ENCODE assay signal across 13 cellular contexts in the genomic region with DNA sequence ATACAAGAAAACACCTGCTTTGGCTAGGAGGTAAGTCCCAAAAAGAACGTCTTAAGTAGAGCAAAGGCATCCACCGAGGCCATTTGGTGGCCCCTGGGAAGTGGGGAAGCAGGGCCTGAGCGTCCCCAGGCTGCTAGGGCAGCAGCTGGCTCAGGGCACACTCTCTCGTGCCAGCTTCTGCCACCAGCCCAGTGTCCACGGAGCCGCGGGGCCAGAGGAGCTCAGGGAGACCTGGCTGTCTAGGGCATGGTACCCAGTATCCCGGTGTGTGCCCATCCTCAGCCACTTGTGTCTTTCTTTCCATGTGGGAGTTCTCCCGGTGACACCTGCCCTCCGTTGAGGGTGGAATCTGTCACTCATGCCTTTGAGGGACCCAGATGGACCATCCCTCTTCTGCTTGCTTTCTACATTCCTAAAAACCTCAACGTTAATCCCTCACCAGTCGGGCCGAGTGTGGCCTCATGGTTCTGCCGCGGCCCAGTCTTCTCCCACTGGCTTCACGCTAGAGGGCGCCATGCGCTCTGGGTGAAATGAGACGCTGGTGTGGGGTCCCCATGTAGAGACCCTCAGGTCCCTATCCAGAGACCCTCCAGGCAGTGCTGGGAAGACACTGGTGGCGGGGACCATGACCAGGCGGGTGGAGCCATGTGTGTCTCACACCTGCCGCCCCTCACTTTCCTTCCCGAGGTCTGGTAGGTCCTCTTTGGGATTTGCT. TPM values are rescaled to one million over a fixed set of nuclear protein-coding genes. Genes with fewer than 3 reads are reported as not detected.
A peak's percentile ranks its signal among the peaks of the same experiment; 100 is the strongest.
DNase-seq lines count a peak whose midpoint lies in the region; ATAC-seq and TF ChIP-seq lines count a peak whose summit lies in the region.
"Had no signal": no experiment of that assay in that cellular context is flagged by ENCODE, and none has a peak within 500 bp of the region (broad histone marks: within the 10 kb centered on the region; RNA-seq: fewer than 3 reads in every experiment).

No MANE protein-coding gene starts in this region.

- peak; percentile 21 for TF ChIP-seq CTCF in cardiac fibroblast (IDR thresholded peaks at IDR 0.05; ENCODE audit: low read depth, low read length)
- no peak for TF ChIP-seq CTCF in gastrocnemius medialis (IDR thresholded peaks at IDR 0.05 in 4 of 5, conservative IDR thresholded peaks at IDR 0.05 in 1 of 5)

- no peaks in the 10 kb centered on the region for H3K27me3 ChIP-seq in right cardiac atrium (ENCODE audit: control insufficient read depth, insufficient read depth)
- H3K27me3 ChIP-seq in muscle layer of colon (ENCODE audit: control insufficient read depth in 1 of 2, insufficient read depth in 2 of 2, low read length in 2 of 2): no peaks in the 10 kb centered on the region
- no peaks in the 10 kb centered on the region for H3K27me3 ChIP-seq in gastrocnemius medialis
- no peaks in the 10 kb centered on the region for H3K27me3 ChIP-seq in naive thymus-derived CD4-positive, alpha-beta T cell (ENCODE audit: control insufficient read depth in 2 of 2, insufficient read depth in 2 of 2, low read length in 2 of 2)
- H3K27me3 ChIP-seq: left lung had no signal

- H3K27me3 Mint-ChIP-seq in naive thymus-derived CD4-positive, alpha-beta T cell: no peaks in the 10 kb centered on the region
- H3K27me3 Mint-ChIP-seq: activated CD4-positive, alpha-beta T cell treated with anti-CD3 and anti-CD28 coated beads, Interleukin-2, amount 10 ng/mL, durations not matched to agents 7 days and 5 days had no signal

- 83% methylated on average over 23 of the region's 23 CpGs for WGBS in right cardiac atrium

- H3K27ac Mint-ChIP-seq in naive thymus-derived CD4-positive, alpha-beta T cell: peak overlapping the region in 1 of 9 donors; percentile 43
- H3K27ac Mint-ChIP-seq: activated CD4-positive, alpha-beta T cell treated with anti-CD3 and anti-CD28 coated beads, Interleukin-2, amount 10 ng/mL, durations not matched to agents 7 days and 5 days had no signal

- TF ChIP-seq POLR2A in gastrocnemius medialis (IDR thresholded peaks at IDR 0.05): no peak

- H3K4me3 ChIP-seq in right cardiac atrium (ENCODE audit: low read length) (no peak overlapping the region), cardiac fibroblast (replicated peaks in 1 of 2; ENCODE audit: low read depth in 2 of 2, low read length in 2 of 2) (no peak overlapping the region), muscle layer of colon (ENCODE audit: low read depth in 1 of 2, low read length in 2 of 2) (peak overlapping the region in 1 of 2 donors; percentile 68), gastrocnemius medialis (no peak overlapping the region)
- no peak overlapping the region for H3K4me3 ChIP-seq in naive thymus-derived CD4-positive, alpha-beta T cell (ENCODE audit: low read length)
- H3K4me3 ChIP-seq: left lung had no signal

- H3K36me3 ChIP-seq in muscle layer of colon (ENCODE audit: insufficient read depth, low read length) (peaks cover 31% of the 10 kb centered on the region), gastrocnemius medialis (peaks cover 3 to 45% of the 10 kb centered on the region in 2 donors)
- peaks cover 0 to 51% (median 0%) of the 10 kb centered on the region in 3 experiments for H3K36me3 ChIP-seq in naive thymus-derived CD4-positive, alpha-beta T cell (ENCODE audit: control insufficient read depth in 2 of 3, insufficient read depth in 3 of 3, low read length in 3 of 3)

- DNase-seq in right cardiac atrium (peak in 2 of 3 donors; percentile 35 to 59), cardiac septum (ENCODE audit: low spot score) (no peak), cardiac fibroblast (ENCODE audit: low read depth in 2 of 2) (no peak), NCI-H2029 treated with DMSO at 0.1 percent for 48 hours (lab: John Stamatoyannopoulos, UW) (no peak), NCI-H1048 (lab: John Stamatoyannopoulos, UW) (no peak), gastrocnemius medialis (no peak)
- no peak for DNase-seq in naive thymus-derived CD4-positive, alpha-beta T cell
- DNase-seq: activated CD4-positive, alpha-beta T cell treated with anti-CD3 and anti-CD28 coated beads, Interleukin-2, amount 10 ng/mL, durations not matched to agents 7 days and 5 days; activated effector memory CD4-positive, alpha-beta T cell treated with Interleukin-2 at 50 U/mL for 16 hours; C1 segment of cervical spinal cord; NCI-H1092 had no signal

- peaks cover 0 to 22% (median 5%) of the 10 kb centered on the region in 5 donors for H3K36me3 Mint-ChIP-seq in naive thymus-derived CD4-positive, alpha-beta T cell

- peaks cover 0 to 13% (median 9%) of the 10 kb centered on the region in 7 donors for H3K4me1 Mint-ChIP-seq in naive thymus-derived CD4-positive, alpha-beta T cell
- H3K4me1 Mint-ChIP-seq: activated CD4-positive, alpha-beta T cell treated with anti-CD3 and anti-CD28 coated beads, Interleukin-2, amount 10 ng/mL, durations not matched to agents 7 days and 5 days had no signal

- in situ Hi-C loops in gastrocnemius medialis (cut with MboI; ENCODE audit: low sequenced_read_pairs in 4 of 4): loop anchor here in 2 of 4 donors (25.0 kb wide), 1 partner anchor 129 kb away; no protein-coding TSS in a partner anchor

- H3K4me1 ChIP-seq in right cardiac atrium (ENCODE audit: control insufficient read depth, insufficient read depth, low read length) (no peaks in the 10 kb centered on the region), muscle layer of colon (ENCODE audit: insufficient read depth, low read length) (peaks cover 35% of the 10 kb centered on the region), gastrocnemius medialis (peaks cover 7 to 18% of the 10 kb centered on the region in 2 donors)
- no peaks in the 10 kb centered on the region for H3K4me1 ChIP-seq in naive thymus-derived CD4-positive, alpha-beta T cell (ENCODE audit: control insufficient read depth in 2 of 2, insufficient read depth in 2 of 2, low read length in 2 of 2)

- no peak overlapping the region for H3K4me3 Mint-ChIP-seq in naive thymus-derived CD4-positive, alpha-beta T cell
- H3K4me3 Mint-ChIP-seq: activated CD4-positive, alpha-beta T cell treated with anti-CD3 and anti-CD28 coated beads, Interleukin-2, amount 10 ng/mL, durations not matched to agents 7 days and 5 days had no signal

- CTCF ChIA-PET in naive thymus-derived CD4-positive, alpha-beta T cell (lab: Charles Lee): no interaction called here

- no peak overlapping the region for H3K27ac ChIP-seq in right cardiac atrium (ENCODE audit: low read length)
- peak overlapping the region; percentile 97 for H3K27ac ChIP-seq in muscle layer of colon (ENCODE audit: low read depth, low read length)
- H3K27ac ChIP-seq in gastrocnemius medialis: no peak overlapping the region
- H3K27ac ChIP-seq in naive thymus-derived CD4-positive, alpha-beta T cell (ENCODE audit: low read depth, low read length): no peak overlapping the region
- H3K27ac ChIP-seq: left lung had no signal

- H3K9me3 ChIP-seq in right cardiac atrium (ENCODE audit: control insufficient read depth, low read length): no peaks in the 10 kb centered on the region
- H3K9me3 ChIP-seq in muscle layer of colon (ENCODE audit: low read length): no peaks in the 10 kb centered on the region
- no peaks in the 10 kb centered on the region for H3K9me3 ChIP-seq in gastrocnemius medialis
- H3K9me3 ChIP-seq in naive thymus-derived CD4-positive, alpha-beta T cell (ENCODE audit: control insufficient read depth in 2 of 3, low read length in 3 of 3): no peaks in the 10 kb centered on the region
- H3K9me3 ChIP-seq: left lung had no signal

- intact Hi-C loops in right cardiac atrium (cut with DNase I) (no loop called here), cardiac septum (cut with DNase I) (no loop called here), gastrocnemius medialis (cut with DNase I; ENCODE audit: low total_unique reads) (no loop called here)
- intact Hi-C loops in naive thymus-derived CD4-positive, alpha-beta T cell (cut with micrococcal nuclease): no loop called here

- POLR2A ChIA-PET in naive thymus-derived CD4-positive, alpha-beta T cell (lab: Charles Lee): interaction anchor here (2.9 kb wide), 1 partner anchor 9 kb away, joined by 10 read pairs; a partner anchor contains a TSS

- H3K9ac ChIP-seq in muscle layer of colon (ENCODE audit: low read length): peak overlapping the region; percentile 99

- ATAC-seq in right cardiac atrium: no peak
- no peak for ATAC-seq in gastrocnemius medialis
- ATAC-seq in naive thymus-derived CD4-positive, alpha-beta T cell: no peak
- ATAC-seq: left lung had no signal

- H3K9me3 Mint-ChIP-seq in naive thymus-derived CD4-positive, alpha-beta T cell: no peaks in the 10 kb centered on the region
- H3K9me3 Mint-ChIP-seq: activated CD4-positive, alpha-beta T cell treated with anti-CD3 and anti-CD28 coated beads, Interleukin-2, amount 10 ng/mL, durations not matched to agents 7 days and 5 days had no signal

RNA-seq across cellular contexts. Expression of a gene that starts 9.5 kb away (rescaled TPM):
- total RNA-seq in right cardiac atrium: 10 to 100 TPM; 10.5 to 17.3 (median 15.2) TPM
- 12.4 TPM for polyA plus RNA-seq in right cardiac atrium
- total RNA-seq in cardiac septum: 15.9 TPM
- 10 to 100 TPM; 10.2 to 18.1 (median 14.6) TPM for total RNA-seq in gastrocnemius medialis
- total RNA-seq in naive thymus-derived CD4-positive, alpha-beta T cell: 100 to 1,000 TPM in 1 of 5 experiments, 10 to 100 TPM in 4; 69.4 to 114 (median 90.1) TPM
- polyA plus RNA-seq in naive thymus-derived CD4-positive, alpha-beta T cell: 10 to 100 TPM; 36.7 to 49.1 TPM

Comparison
In these comparisons a context has a peak if more than half of its experiments do, and no peak if none do; other contexts are left out.
1. DNase-seq: peak in right cardiac atrium (2 of 3); none in cardiac septum (single experiment), cardiac fibroblast (0 of 2), NCI-H2029 treated with DMSO at 0.1 percent for 48 hours (single experiment), NCI-H1048 (single experiment), gastrocnemius medialis (0 of 2) and naive thymus-derived CD4-positive, alpha-beta T cell (0 of 9).